16 cellular contexts compared by ENCODE assay signal in genomic region chr1:219492676-219493075, GRCh38.
A peak's percentile ranks its signal among the peaks of the same experiment; 100 is the strongest.
DNase-seq lines count a peak whose midpoint lies in the region; ATAC-seq, FAIRE-seq and TF ChIP-seq lines count a peak whose summit lies in the region.
"Had no signal": no experiment of that assay in that cellular context is flagged by ENCODE, and none has a peak within 500 bp of the region (broad histone marks: within the 10 kb centered on the region; RNA-seq: fewer than 3 reads in every experiment).

No MANE protein-coding gene starts in this region.

- no peak overlapping the region for H2BK5ac ChIP-seq in H1 (ENCODE audit: low read depth, low read length)
- H2BK5ac ChIP-seq in mesenchymal stem cell (ENCODE audit: low read depth, low read length, poor library complexity, severe bottlenecking): no peak overlapping the region

- H3K4me1 ChIP-seq in H1 (replicated peaks in 1 of 4; ENCODE audit: control insufficient read depth in 3 of 4, insufficient read depth in 4 of 4, low read length in 3 of 4) (no peaks in the 10 kb centered on the region), mesenchymal stem cell (ENCODE audit: control insufficient read depth, insufficient read depth, low read depth, low read length) (no peaks in the 10 kb centered on the region), smooth muscle cell (ENCODE audit: low read depth) (peaks cover 7% of the 10 kb centered on the region)
- H3K4me1 ChIP-seq: Caco-2 had no signal

- H3K18ac ChIP-seq in H1 (ENCODE audit: extremely low read depth, low read length): no peak overlapping the region
- no peak overlapping the region for H3K18ac ChIP-seq in mesenchymal stem cell (ENCODE audit: low read depth in 1 of 2, low read length in 2 of 2)

- WGBS in H1 (ENCODE audit: extremely low coverage in 1 of 2, insufficient coverage in 1 of 2, insufficient read length in 1 of 2, insufficient replicate concordance in 2 of 2, low coverage in 1 of 2, low lambda C conversion rate in 2 of 2, missing lambda C conversion rate in 1 of 2), 2 experiments: 93% methylated on average over 3 of the region's 3 CpGs; no CpG with 5 or more reads in 1 of the 2 experiments
- WGBS in mesenchymal stem cell: 75% methylated on average over 2 of the region's 3 CpGs
- 37% methylated on average over 3 of the region's 3 CpGs for WGBS in smooth muscle cell (ENCODE audit: low lambda C conversion rate)

- H2BK20ac ChIP-seq in H1 (ENCODE audit: low read length): no peak overlapping the region

- TF ChIP-seq EP300 in H1 (IDR thresholded peaks at IDR 0.05; ENCODE audit: borderline replicate concordance in 1 of 2, low read depth in 2 of 2, low read length in 2 of 2): no peak

- H3K9me3 ChIP-seq in H1 (ENCODE audit: insufficient read depth in 2 of 2, low read depth in 1 of 2, low read length in 1 of 2) (no peaks in the 10 kb centered on the region), mesenchymal stem cell (ENCODE audit: control insufficient read depth, low read length) (no peaks in the 10 kb centered on the region), smooth muscle cell (replicated peaks; ENCODE audit: low read depth) (no peaks in the 10 kb centered on the region), T-helper 17 cell (ENCODE audit: control insufficient read depth, low read length, poor library complexity, severe bottlenecking) (no peaks in the 10 kb centered on the region)
- H3K9me3 ChIP-seq: Caco-2 had no signal

- H3K14ac ChIP-seq in H1 (ENCODE audit: insufficient read length): no peak overlapping the region
- H3K14ac ChIP-seq in mesenchymal stem cell (ENCODE audit: low read length in 2 of 2): no peak overlapping the region

- no peak overlapping the region for H3K27ac ChIP-seq in H1 (ENCODE audit: low read depth, low read length)
- no peak overlapping the region for H3K27ac ChIP-seq in mesenchymal stem cell (ENCODE audit: low read length, poor library complexity, severe bottlenecking)
- peak overlapping the region; percentile 25 for H3K27ac ChIP-seq in smooth muscle cell (ENCODE audit: low read depth)
- H3K27ac ChIP-seq: GM23248 had no signal

- FAIRE-seq in H1 (lab: Jason Lieb, UNC): no peak

- H4K91ac ChIP-seq in H1 (replicated peaks; ENCODE audit: insufficient read length, low read length): no peak overlapping the region
- no peak overlapping the region for H4K91ac ChIP-seq in mesenchymal stem cell (ENCODE audit: low read length)

- H3K79me1 ChIP-seq in H1 (ENCODE audit: low read depth, low read length): no peaks in the 10 kb centered on the region
- H3K79me1 ChIP-seq in mesenchymal stem cell (replicated peaks; ENCODE audit: low read length, poor library complexity, severe bottlenecking): no peaks in the 10 kb centered on the region

- no peak overlapping the region for H3K56ac ChIP-seq in H1 (replicated peaks; ENCODE audit: insufficient read length, low read depth, low read length)

- H3K4ac ChIP-seq in H1 (replicated peaks; ENCODE audit: insufficient read length, low read depth, low read length): no peak overlapping the region
- no peak overlapping the region for H3K4ac ChIP-seq in mesenchymal stem cell (ENCODE audit: low read depth in 1 of 2, low read length in 2 of 2)

- CTCF ChIA-PET in H1 (lab: Charles Lee; ENCODE audit: partially characterized antibody): interaction anchor here (0.9 kb wide), 1 partner anchor 169 kb away, joined by 3 read pairs; no protein-coding TSS in a partner anchor

- H2BK15ac ChIP-seq in H1 (ENCODE audit: low read length) (no peak overlapping the region), mesenchymal stem cell (ENCODE audit: low read depth, poor library complexity, severe bottlenecking) (no peak overlapping the region)

- no peaks in the 10 kb centered on the region for H3K23me2 ChIP-seq in H1 (ENCODE audit: low read depth, low read length)

- no peak overlapping the region for H3K9ac ChIP-seq in H1 (replicated peaks in 1 of 4; ENCODE audit: extremely low read depth in 1 of 4, low read depth in 3 of 4, low read length in 3 of 4)
- H3K9ac ChIP-seq in mesenchymal stem cell (ENCODE audit: low read length): no peak overlapping the region
- no peak overlapping the region for H3K9ac ChIP-seq in smooth muscle cell (ENCODE audit: low read depth)
- H3K9ac ChIP-seq: GM23248 had no signal

- H4K8ac ChIP-seq in H1 (ENCODE audit: extremely low read depth, insufficient read depth, low read length) (no peak overlapping the region), mesenchymal stem cell (ENCODE audit: low read length) (no peak overlapping the region)

- TF ChIP-seq RAD21 in H1 (IDR thresholded peaks at IDR 0.05 in 1 of 2, conservative IDR thresholded peaks at IDR 0.05 in 1 of 2; ENCODE audit: low read depth in 2 of 2, low read length in 2 of 2): no peak

- H3K4me3 Mint-ChIP-seq in stimulated activated memory B cell treated with anti-CD40 and anti-IgM and Interleukin-4, amounts not matched to agents 10 μg/mL and 1 μg/mL and 100 μg/mL, for 72 hours: no peak overlapping the region
- H3K4me3 Mint-ChIP-seq in T-helper 17 cell: no peak overlapping the region
- H3K4me3 Mint-ChIP-seq: CD14-positive monocyte; CD8-positive, alpha-beta T cell had no signal

- H3K4me1 Mint-ChIP-seq in stimulated activated memory B cell treated with anti-CD40 and anti-IgM and Interleukin-4, amounts not matched to agents 10 μg/mL and 1 μg/mL and 100 μg/mL, for 72 hours: no peaks in the 10 kb centered on the region
- no peaks in the 10 kb centered on the region for H3K4me1 Mint-ChIP-seq in T-helper 17 cell

- H2AK5ac ChIP-seq in H1 (ENCODE audit: low read depth, low read length) (no peak overlapping the region), mesenchymal stem cell (ENCODE audit: low read length, severe bottlenecking) (no peak overlapping the region)

- no peak overlapping the region for H3K4me3 ChIP-seq in H1 (ENCODE audit: extremely low read depth in 1 of 4, insufficient read depth in 2 of 4, low read depth in 3 of 4, low read length in 4 of 4)
- no peak overlapping the region for H3K4me3 ChIP-seq in mesenchymal stem cell (ENCODE audit: insufficient read depth in 1 of 2, low read depth in 1 of 2, low read length in 2 of 2)
- no peak overlapping the region for H3K4me3 ChIP-seq in smooth muscle cell
- H3K4me3 ChIP-seq: GM23248 had no signal

- no peaks in the 10 kb centered on the region for H3K27me3 ChIP-seq in H1 (replicated peaks in 1 of 4; ENCODE audit: control insufficient read depth in 3 of 4, extremely low read depth in 1 of 4, insufficient read depth in 3 of 4, low read length in 3 of 4)
- H3K27me3 ChIP-seq in mesenchymal stem cell (ENCODE audit: control insufficient read depth in 1 of 2, insufficient read depth in 1 of 2, low read length in 2 of 2): no peaks in the 10 kb centered on the region
- H3K27me3 ChIP-seq in smooth muscle cell (ENCODE audit: low read depth): no peaks in the 10 kb centered on the region

- H3K36me3 Mint-ChIP-seq in stimulated activated memory B cell treated with anti-CD40 and anti-IgM and Interleukin-4, amounts not matched to agents 10 μg/mL and 1 μg/mL and 100 μg/mL, for 72 hours: no peaks in the 10 kb centered on the region
- no peaks in the 10 kb centered on the region for H3K36me3 Mint-ChIP-seq in T-helper 17 cell (ENCODE audit: low read depth)
- H3K36me3 Mint-ChIP-seq: CD14-positive monocyte; CD8-positive, alpha-beta T cell had no signal

- TF ChIP-seq POLR2A in H1 (IDR thresholded peaks at IDR 0.05; ENCODE audit: control extremely low read depth in 1 of 2, low read depth in 2 of 2, low read length in 2 of 2): no peak

- H3F3A ChIP-seq in smooth muscle cell (ENCODE audit: low read depth): no peaks in the 10 kb centered on the region

- no peak for ATAC-seq in stimulated activated memory B cell treated with anti-CD40 and anti-IgM and Interleukin-4, amounts not matched to agents 10 μg/mL and 1 μg/mL and 100 μg/mL, for 72 hours
- ATAC-seq in T-helper 17 cell: no peak
- ATAC-seq: CD8-positive, alpha-beta T cell had no signal

- H4K20me1 ChIP-seq in H1 (replicated peaks in 1 of 2; ENCODE audit: control insufficient read depth in 1 of 2, insufficient read depth in 2 of 2, low read length in 2 of 2) (no peaks in the 10 kb centered on the region), smooth muscle cell (ENCODE audit: low read depth) (no peaks in the 10 kb centered on the region)

- peak; percentile 61 for DNase-seq in EH (ENCODE audit: low read depth)
- DNase-seq in H1 (ENCODE audit: low read depth in 1 of 2, low spot score in 2 of 2): no peak
- peak; percentile 13 for DNase-seq in mesenchymal stem cell
- no peak for DNase-seq in smooth muscle cell (lab: John Stamatoyannopoulos, UW; ENCODE audit: unreplicated experiment)
- no peak for DNase-seq in stimulated activated CD4-positive, alpha-beta T cell treated with anti-CD3 and anti-CD28 coated beads, Interleukin-15, amount 100 ng/mL, for 24 hours
- no peak for DNase-seq in T-helper 17 cell
- DNase-seq: ACHN; Caco-2; CD8-positive, alpha-beta T cell; DND-41; GF-D8; GM23248; H7; IMR-90 had no signal

- H3K36me3 ChIP-seq in H1 (ENCODE audit: control insufficient read depth in 2 of 4, insufficient read depth in 4 of 4, low read length in 3 of 4): no peaks in the 10 kb centered on the region
- H3K36me3 ChIP-seq in mesenchymal stem cell (ENCODE audit: control insufficient read depth in 1 of 2, insufficient read depth in 2 of 2, low read depth in 1 of 2, low read length in 2 of 2): no peaks in the 10 kb centered on the region
- no peaks in the 10 kb centered on the region for H3K36me3 ChIP-seq in smooth muscle cell (ENCODE audit: low read depth)

- 0 out of 2 replicates have a peak overlapping the region, but pooled peaks have one; percentile 22 for H2AFZ ChIP-seq in H1 (ENCODE audit: low read length)
- no peak overlapping the region for H2AFZ ChIP-seq in mesenchymal stem cell (ENCODE audit: low read depth, low read length)
- peak overlapping the region; percentile 42 for H2AFZ ChIP-seq in smooth muscle cell (ENCODE audit: low read depth)
- H2AFZ ChIP-seq: GM23248 had no signal

- no peak overlapping the region for H2BK12ac ChIP-seq in H1 (ENCODE audit: low read depth, low read length)
- H2BK12ac ChIP-seq in mesenchymal stem cell (ENCODE audit: low read length in 2 of 2): no peak overlapping the region

- H3K27me3 Mint-ChIP-seq in stimulated activated memory B cell treated with anti-CD40 and anti-IgM and Interleukin-4, amounts not matched to agents 10 μg/mL and 1 μg/mL and 100 μg/mL, for 72 hours: no peaks in the 10 kb centered on the region
- H3K27me3 Mint-ChIP-seq in T-helper 17 cell: peaks cover 6% of the 10 kb centered on the region

- H3K23ac ChIP-seq in H1 (ENCODE audit: insufficient read length) (no peak overlapping the region), mesenchymal stem cell (ENCODE audit: low read length in 2 of 2) (no peak overlapping the region)

- no peak for TF ChIP-seq CTCF in H1 (IDR thresholded peaks at IDR 0.05; ENCODE audit: control extremely low read depth in 1 of 3, insufficient read depth in 1 of 3, low read depth in 1 of 3, low read length in 3 of 3)
- TF ChIP-seq CTCF in smooth muscle cell (IDR thresholded peaks at IDR 0.05; ENCODE audit: borderline replicate concordance, insufficient read depth, poor library complexity, severe bottlenecking): no peak

- POLR2A ChIA-PET in H1 (lab: Charles Lee; ENCODE audit: partially characterized antibody): no interaction called here

- no peak overlapping the region for H2BK120ac ChIP-seq in H1 (replicated peaks; ENCODE audit: low read depth, low read length)
- H2BK120ac ChIP-seq in mesenchymal stem cell (ENCODE audit: low read depth, low read length): no peak overlapping the region

- H3K4me2 ChIP-seq in H1 (ENCODE audit: insufficient read depth in 1 of 2, low read depth in 2 of 2, low read length in 2 of 2): no peak overlapping the region
- H3K4me2 ChIP-seq in mesenchymal stem cell (ENCODE audit: low read length, poor library complexity, severe bottlenecking): no peak overlapping the region
- H3K4me2 ChIP-seq in smooth muscle cell: peak overlapping the region; percentile 46

- H4K5ac ChIP-seq in H1 (ENCODE audit: insufficient read length, low read depth, low read length): no peak overlapping the region

- H3K79me2 ChIP-seq in H1 (ENCODE audit: control insufficient read depth in 1 of 2, insufficient read depth in 2 of 2, low read length in 2 of 2) (no peaks in the 10 kb centered on the region), smooth muscle cell (ENCODE audit: low read depth) (no peaks in the 10 kb centered on the region)

- H3K9me3 Mint-ChIP-seq in stimulated activated memory B cell treated with anti-CD40 and anti-IgM and Interleukin-4, amounts not matched to agents 10 μg/mL and 1 μg/mL and 100 μg/mL, for 72 hours: no peaks in the 10 kb centered on the region
- H3K9me3 Mint-ChIP-seq: CD8-positive, alpha-beta T cell had no signal

- no peak overlapping the region for H3K27ac Mint-ChIP-seq in stimulated activated memory B cell treated with anti-CD40 and anti-IgM and Interleukin-4, amounts not matched to agents 10 μg/mL and 1 μg/mL and 100 μg/mL, for 72 hours
- H3K27ac Mint-ChIP-seq in T-helper 17 cell: no peak overlapping the region
- H3K27ac Mint-ChIP-seq: CD8-positive, alpha-beta T cell had no signal

Comparison
In these comparisons a context has a peak if more than half of its experiments do, and no peak if none do; other contexts are left out.
1. DNase-seq: peak in EH (single experiment) and mesenchymal stem cell (single experiment); none in H1 (0 of 2), smooth muscle cell (single experiment), stimulated activated CD4-positive, alpha-beta T cell treated with anti-CD3 and anti-CD28 coated beads, Interleukin-15, amount 100 ng/mL, for 24 hours (single experiment) and T-helper 17 cell (0 of 3).